In genomic region chr6:158536084-158536890, GRCh38 we compare ENCODE assay signal across 1 cellular context.
TF ChIP-seq lines count a peak whose summit lies in the region.

No MANE protein-coding gene starts in this region.

TF ChIP-seq in K562, 482 proteins besides CTCF, POLR2A, EP300 and RAD21 (continued from another document and continues in another):
- TF ChIP-seq ZNF318 (IDR thresholded peaks at IDR 0.05; ENCODE audit: borderline replicate concordance in 1 of 2, low read depth in 1 of 2): no peak
- no peak; the same call in 1 of the 2 replicates for TF ChIP-seq ZNF12 (CRISPR knock-in tag; IDR thresholded peaks at IDR 0.05)
- TF ChIP-seq SETDB1 (IDR thresholded peaks at IDR 0.05; ENCODE audit: low read length): no peak
- peak; percentile 69; the same call in 1 of the 2 replicates for TF ChIP-seq ZNF431 (CRISPR knock-in tag; IDR thresholded peaks at IDR 0.05)
- TF ChIP-seq TSC22D4 (tag; IDR thresholded peaks at IDR 0.05): no peak
- no peak for TF ChIP-seq MCM3 (IDR thresholded peaks at IDR 0.05)
- no peak for TF ChIP-seq ZNF707 (CRISPR knock-in tag; conservative IDR thresholded peaks at IDR 0.05)
- TF ChIP-seq SFPQ (IDR thresholded peaks at IDR 0.05; ENCODE audit: low read depth, low read length): no peak
- TF ChIP-seq BRD4 (IDR thresholded peaks at IDR 0.05): no peak
- TF ChIP-seq GTF2E2 (tag; IDR thresholded peaks at IDR 0.05): no peak
- no peak for TF ChIP-seq KAT7 (CRISPR knock-in tag; IDR thresholded peaks at IDR 0.05; ENCODE audit: borderline replicate concordance)
- TF ChIP-seq SIN3A (IDR thresholded peaks at IDR 0.05; ENCODE audit: borderline replicate concordance in 2 of 2, control insufficient read depth in 1 of 2, low read depth in 2 of 2, low read length in 2 of 2): peak; percentile 53 to 96; a peak in 3 of 4 replicates
- no peak for TF ChIP-seq HLTF (IDR thresholded peaks at IDR 0.05)
- no peak for TF ChIP-seq POLR2AphosphoS5 (IDR thresholded peaks at IDR 0.05; ENCODE audit: control insufficient read depth, insufficient read depth, low read depth, low read length)
- TF ChIP-seq ZKSCAN1 (IDR thresholded peaks at IDR 0.05; ENCODE audit: low read depth, low read length): peak; percentile 38; the same call in 1 of the 2 replicates
- no peak for TF ChIP-seq PCBP1 (IDR thresholded peaks at IDR 0.05; ENCODE audit: low read depth, low read length, poor library complexity, severe bottlenecking)
- TF ChIP-seq PHF21A (IDR thresholded peaks at IDR 0.05; ENCODE audit: borderline replicate concordance, low read depth): peak; percentile 94; the same call in 1 of the 2 replicates
- no peak for TF ChIP-seq KDM2B (CRISPR knock-in tag; IDR thresholded peaks at IDR 0.05)
- no peak for TF ChIP-seq ZC3H4 (CRISPR knock-in tag; IDR thresholded peaks at IDR 0.05; ENCODE audit: borderline replicate concordance)
- TF ChIP-seq ZNF316 (IDR thresholded peaks at IDR 0.05): no peak
- TF ChIP-seq ZNF23 (CRISPR knock-in tag; IDR thresholded peaks at IDR 0.05): no peak
- TF ChIP-seq ZNF175 (CRISPR knock-in tag; IDR thresholded peaks at IDR 0.05; ENCODE audit: low read depth): 0 out of 2 replicates have a peak, but pooled peaks have one; percentile 50
- TF ChIP-seq RBM34 (IDR thresholded peaks at IDR 0.05; ENCODE audit: borderline replicate concordance, insufficient read depth, low read length): no peak
- TF ChIP-seq POLR3A (IDR thresholded peaks at IDR 0.05; ENCODE audit: borderline replicate concordance, extremely low read depth, insufficient read depth, insufficient read length): no peak
- no peak for TF ChIP-seq ZFP1 (CRISPR knock-in tag; IDR thresholded peaks at IDR 0.05)
- no peak for TF ChIP-seq ZFP36 (IDR thresholded peaks at IDR 0.05; ENCODE audit: low read depth, low read length, partially characterized antibody)
- peak; percentile 81 for TF ChIP-seq ARID4B (CRISPR knock-in tag; IDR thresholded peaks at IDR 0.05)
- TF ChIP-seq ZNF197 (CRISPR knock-in tag; IDR thresholded peaks at IDR 0.05; ENCODE audit: low read depth): peak; percentile 93
- TF ChIP-seq KDM5B (IDR thresholded peaks at IDR 0.05; ENCODE audit: insufficient replicate concordance, low read depth, low read length): no peak
- no peak for TF ChIP-seq CREB5 (CRISPR knock-in tag; IDR thresholded peaks at IDR 0.05)
- no peak for TF ChIP-seq SMC3 (conservative IDR thresholded peaks at IDR 0.05; ENCODE audit: insufficient read depth, low read depth, low read length)
- TF ChIP-seq FOSL1 (tag; conservative IDR thresholded peaks at IDR 0.05): no peak
- no peak; the same call in 1 of the 2 replicates for TF ChIP-seq SP1 (CRISPR knock-in tag; IDR thresholded peaks at IDR 0.05)
- TF ChIP-seq SRSF9 (IDR thresholded peaks at IDR 0.05; ENCODE audit: borderline replicate concordance, low read depth, low read length): no peak
- TF ChIP-seq ASH1L (IDR thresholded peaks at IDR 0.05; ENCODE audit: borderline replicate concordance, low read depth, partially characterized antibody): no peak
- TF ChIP-seq TCFL5 (CRISPR knock-in tag; conservative IDR thresholded peaks at IDR 0.05): no peak
- TF ChIP-seq CEBPB (tag; IDR thresholded peaks at IDR 0.05): no peak
- TF ChIP-seq MXD1 (CRISPR knock-in tag; IDR thresholded peaks at IDR 0.05; ENCODE audit: borderline replicate concordance, poor library complexity, severe bottlenecking): no peak
- no peak for TF ChIP-seq POU5F1 (IDR thresholded peaks at IDR 0.05; ENCODE audit: borderline replicate concordance, low read depth, low read length, partially characterized antibody)
- TF ChIP-seq ZNF134 (CRISPR knock-in tag; conservative IDR thresholded peaks at IDR 0.05): no peak; the same call in 1 of the 2 replicates
- no peak for TF ChIP-seq CBX8 (IDR thresholded peaks at IDR 0.05; ENCODE audit: borderline replicate concordance, extremely low read depth, low read depth, low read length, poor library complexity, severe bottlenecking)
- TF ChIP-seq CGGBP1 (CRISPR knock-in tag; IDR thresholded peaks at IDR 0.05): no peak
- no peak for TF ChIP-seq HBP1 (CRISPR knock-in tag; IDR thresholded peaks at IDR 0.05)
- no peak for TF ChIP-seq CHD2 (IDR thresholded peaks at IDR 0.05; ENCODE audit: low read depth, low read length)
- no peak for TF ChIP-seq ETV6 (IDR thresholded peaks at IDR 0.05; ENCODE audit: borderline replicate concordance in 1 of 2, low read depth in 2 of 2, low read length in 1 of 2)
- no peak for TF ChIP-seq ETV6 (CRISPR knock-in tag; IDR thresholded peaks at IDR 0.05; ENCODE audit: borderline replicate concordance)
- TF ChIP-seq PRMT5 (CRISPR knock-in tag; IDR thresholded peaks at IDR 0.05): peak; percentile 92
- TF ChIP-seq ARID1B (IDR thresholded peaks at IDR 0.05): no peak
- no peak for TF ChIP-seq DDX20 (tag; IDR thresholded peaks at IDR 0.05; ENCODE audit: low read depth)
- no peak for TF ChIP-seq SRSF3 (IDR thresholded peaks at IDR 0.05; ENCODE audit: insufficient read depth, low read length)
- no peak for TF ChIP-seq HDAC6 (IDR thresholded peaks at IDR 0.05; ENCODE audit: low read depth, low read length)
- TF ChIP-seq MYBL2 (IDR thresholded peaks at IDR 0.05; ENCODE audit: low read depth): no peak
- TF ChIP-seq MYBL2 (CRISPR knock-in tag; IDR thresholded peaks at IDR 0.05; ENCODE audit: borderline replicate concordance): no peak
- TF ChIP-seq HNRNPH1 (optimal IDR thresholded peaks at IDR 0.05; ENCODE audit: low read depth, low read length): no peak
